Comparison of ENCODE assay signal across 36 cellular contexts in genomic region chr20:8635837-8636236, GRCh38.
DNase-seq lines count a peak whose midpoint lies in the region; ATAC-seq, FAIRE-seq and TF ChIP-seq lines count a peak whose summit lies in the region.
"Had no signal": no experiment of that assay in that cellular context is flagged by ENCODE, and none has a peak within 500 bp of the region (broad histone marks: within the 10 kb centered on the region; RNA-seq: fewer than 3 reads in every experiment).

No MANE protein-coding gene starts in this region.

- no peak overlapping the region for H2BK20ac ChIP-seq in IMR-90 (ENCODE audit: low read depth, low read length)

- no peaks in the 10 kb centered on the region for H4K20me1 ChIP-seq in HepG2 (ENCODE audit: insufficient read depth, low read length)
- no peaks in the 10 kb centered on the region for H4K20me1 ChIP-seq in IMR-90 (ENCODE audit: insufficient read depth, low read length)
- H4K20me1 ChIP-seq in K562 (replicated peaks; ENCODE audit: control insufficient read depth, insufficient read depth, low read length): no peaks in the 10 kb centered on the region
- H4K20me1 ChIP-seq: BLaER1; BLaER1 treated with 17β-estradiol and CSF1 and Interleukin-3, amounts not matched to agents 10 nM and 100 nM had no signal

- TF ChIP-seq POLR2A in HepG2 (IDR thresholded peaks at IDR 0.05; ENCODE audit: insufficient read depth in 1 of 2, low read depth in 2 of 2, low read length in 2 of 2) (no peak), right lobe of liver (IDR thresholded peaks at IDR 0.05) (no peak), A549 (IDR thresholded peaks at IDR 0.05; ENCODE audit: low read length) (no peak), IMR-90 (IDR thresholded peaks at IDR 0.05; ENCODE audit: low read depth, low read length) (no peak), K562 (conservative IDR thresholded peaks at IDR 0.05) (no peak)

- no peaks in the 10 kb centered on the region; a peak in 2 of 4 replicates for H3K79me1 ChIP-seq in IMR-90 (ENCODE audit: low read depth in 1 of 2, low read length in 2 of 2)

- no peak overlapping the region for H2AK5ac ChIP-seq in IMR-90 (ENCODE audit: low read depth, low read length)

- 93% methylated on average over 2 of the region's 2 CpGs for WGBS in HepG2 (ENCODE audit: low lambda C conversion rate)
- WGBS in right lobe of liver (ENCODE audit: insufficient coverage, low coverage, low lambda C conversion rate, missing lambda C conversion rate): 55% methylated on average over 2 of the region's 2 CpGs
- whole genome bisulfite sequencing in A549 (ENCODE audit: missing lambda C conversion rate): 32% methylated on average over 2 of the region's 2 CpGs
- no CpG with 5 or more reads among the region's 2 CpGs for WGBS in IMR-90 (ENCODE audit: extremely low coverage in 2 of 2, insufficient read length in 1 of 2), 2 experiments
- 5% methylated on average over 2 of the region's 2 CpGs for WGBS in K562 (ENCODE audit: insufficient coverage, low coverage, missing lambda C conversion rate)

- TF ChIP-seq RAD21 in HepG2 (CRISPR knock-in tag; IDR thresholded peaks at IDR 0.05) (no peak), A549 (conservative IDR thresholded peaks at IDR 0.05 in 1 of 2, IDR thresholded peaks at IDR 0.05 in 1 of 2) (no peak), IMR-90 (IDR thresholded peaks at IDR 0.05; ENCODE audit: low read length) (no peak), K562 (CRISPR knock-in tag; conservative IDR thresholded peaks at IDR 0.05 in 1 of 2, IDR thresholded peaks at IDR 0.05 in 1 of 2) (no peak)

- H3K4me3 ChIP-seq in HepG2 (replicated peaks in 1 of 3; ENCODE audit: insufficient read depth in 1 of 3, low read depth in 2 of 3, low read length in 3 of 3) (no peak overlapping the region), right lobe of liver (no peak overlapping the region), A549 (no peak overlapping the region), IMR-90 (ENCODE audit: insufficient read depth, low read depth, low read length) (no peak overlapping the region), K562 (no peak overlapping the region)
- H3K4me3 ChIP-seq: BLaER1; BLaER1 treated with 17β-estradiol and CSF1 and Interleukin-3, amounts not matched to agents 10 nM and 100 nM had no signal

- H3K9me3 ChIP-seq in HepG2 (ENCODE audit: low read length) (no peaks in the 10 kb centered on the region), right lobe of liver (no peaks in the 10 kb centered on the region), A549 (no peaks in the 10 kb centered on the region; the same call in 2 of the 3 replicates), IMR-90 (ENCODE audit: control insufficient read depth, insufficient read depth, low read length) (no peaks in the 10 kb centered on the region), K562 (replicated peaks; ENCODE audit: control insufficient read depth, insufficient read depth, low read depth, low read length) (no peaks in the 10 kb centered on the region)
- H3K9me3 ChIP-seq: BE2C; BLaER1; BLaER1 treated with 17β-estradiol and CSF1 and Interleukin-3, amounts not matched to agents 10 nM and 100 nM; Caco-2 had no signal

- CTCF ChIA-PET in HepG2 (lab: Yijun Ruan, JAX; ENCODE audit: low intra/inter-chr PET ratio, low total read pairs): no interaction called here
- CTCF ChIA-PET in A549 (lab: Yijun Ruan, JAX): no interaction called here
- CTCF ChIA-PET in IMR-90 (lab: Yijun Ruan, JAX): no interaction called here
- CTCF ChIA-PET in K562 (lab: Yijun Ruan, JAX; ENCODE audit: low intra/inter-chr PET ratio): no interaction called here

- dilution Hi-C loops in IMR-90 (cut with HindIII; ENCODE audit: low sequenced_read_pairs, unreplicated experiment): no loop called here

- FAIRE-seq in HepG2 (lab: Jason Lieb, UNC) (no peak), A549 (lab: Jason Lieb, UNC) (no peak), K562 (lab: Jason Lieb, UNC) (no peak)
- FAIRE-seq: A204.1, D721Med had no signal

- H3K4me1 ChIP-seq in HepG2 (ENCODE audit: insufficient read depth, low read length) (no peaks in the 10 kb centered on the region), right lobe of liver (no peaks in the 10 kb centered on the region), A549 (no peaks in the 10 kb centered on the region), IMR-90 (ENCODE audit: control insufficient read depth, insufficient read depth, low read length) (no peaks in the 10 kb centered on the region; the same call in 1 of the 2 replicates), K562 (replicated peaks in 1 of 2; ENCODE audit: control insufficient read depth in 2 of 2, insufficient read depth in 2 of 2, low read length in 2 of 2) (no peaks in the 10 kb centered on the region)
- H3K4me1 ChIP-seq: BLaER1; BLaER1 treated with 17β-estradiol and CSF1 and Interleukin-3, amounts not matched to agents 10 nM and 100 nM; Caco-2 had no signal

- H3K4me1 Mint-ChIP-seq in activated CD4-positive, alpha-beta T cell treated with anti-CD3 and anti-CD28 coated beads, Interleukin-2, amount 10 ng/mL, durations not matched to agents 24 days and 14 days: no peaks in the 10 kb centered on the region
- H3K4me1 Mint-ChIP-seq: B cell; CD14-positive monocyte; CD4-positive, alpha-beta memory T cell; CD4-positive, CD25-positive, alpha-beta regulatory T cell; CD8-positive, alpha-beta memory T cell had no signal

- no peak overlapping the region for H3K4me2 ChIP-seq in HepG2 (ENCODE audit: low read depth, low read length)
- no peak overlapping the region for H3K4me2 ChIP-seq in A549
- no peak overlapping the region for H3K4me2 ChIP-seq in IMR-90 (ENCODE audit: low read depth, low read length)
- no peak overlapping the region for H3K4me2 ChIP-seq in K562 (ENCODE audit: insufficient read depth, low read length)
- H3K4me2 ChIP-seq: BLaER1; BLaER1 treated with 17β-estradiol and CSF1 and Interleukin-3, amounts not matched to agents 10 nM and 100 nM had no signal

- no peaks in the 10 kb centered on the region for H3K36me3 Mint-ChIP-seq in activated CD4-positive, alpha-beta T cell treated with anti-CD3 and anti-CD28 coated beads, Interleukin-2, amount 10 ng/mL, durations not matched to agents 24 days and 14 days (ENCODE audit: low read depth)
- H3K36me3 Mint-ChIP-seq: CD4-positive, CD25-positive, alpha-beta regulatory T cell; CD8-positive, alpha-beta T cell had no signal

- H3K36me3 ChIP-seq in HepG2 (replicated peaks in 1 of 2; ENCODE audit: control insufficient read depth in 1 of 2, insufficient read depth in 2 of 2, low read length in 2 of 2): peaks cover 6 to 12% of the 10 kb centered on the region in 2 experiments; a peak in 1 of 5 replicates
- H3K36me3 ChIP-seq in right lobe of liver: no peaks in the 10 kb centered on the region
- H3K36me3 ChIP-seq in IMR-90 (ENCODE audit: control insufficient read depth, insufficient read depth, low read length): no peaks in the 10 kb centered on the region
- H3K36me3 ChIP-seq in K562 (ENCODE audit: control insufficient read depth, insufficient read depth, low read length): no peaks in the 10 kb centered on the region
- H3K36me3 ChIP-seq: BE2C, BLaER1 had no signal

- no peak overlapping the region for H2AFZ ChIP-seq in HepG2 (ENCODE audit: low read length)
- no peak overlapping the region for H2AFZ ChIP-seq in IMR-90 (replicated peaks; ENCODE audit: low read length, poor library complexity)
- no peak overlapping the region for H2AFZ ChIP-seq in K562 (ENCODE audit: low read depth, low read length)

- H2AK9ac ChIP-seq in IMR-90 (replicated peaks; ENCODE audit: low read depth, low read length, poor library complexity): no peak overlapping the region

- no peak for ATAC-seq in HepG2
- no peak for ATAC-seq in right lobe of liver
- ATAC-seq in A549: no peak
- no peak for ATAC-seq in IMR-90 (ENCODE audit: low read depth)
- ATAC-seq in K562: no peak
- ATAC-seq: CD8-positive, alpha-beta T cell had no signal

- H3K4ac ChIP-seq in IMR-90 (ENCODE audit: low read depth, low read length): no peak overlapping the region

- H3K14ac ChIP-seq in IMR-90 (replicated peaks; ENCODE audit: low read depth, low read length): no peak overlapping the region

- H3K9ac ChIP-seq in HepG2 (ENCODE audit: insufficient read depth, low read depth, low read length) (no peak overlapping the region), IMR-90 (ENCODE audit: low read depth, low read length) (no peak overlapping the region), K562 (ENCODE audit: insufficient read depth in 1 of 2, low read depth in 2 of 2, low read length in 2 of 2) (no peak overlapping the region)
- H3K9ac ChIP-seq: BLaER1; BLaER1 treated with 17β-estradiol and CSF1 and Interleukin-3, amounts not matched to agents 10 nM and 100 nM had no signal

- POLR2A ChIA-PET in HepG2 (lab: Yijun Ruan, JAX) (no interaction called here), A549 (lab: Yijun Ruan, JAX) (no interaction called here), IMR-90 (lab: Charles Lee; ENCODE audit: unreplicated experiment) (no interaction called here), K562 (lab: Yijun Ruan, JAX) (no interaction called here)

- no peak for TF ChIP-seq CTCF in HepG2 (CRISPR knock-in tag; IDR thresholded peaks at IDR 0.05)
- TF ChIP-seq CTCF in right lobe of liver (IDR thresholded peaks at IDR 0.05): no peak
- no peak for TF ChIP-seq CTCF in A549 (IDR thresholded peaks at IDR 0.05)
- TF ChIP-seq CTCF in IMR-90 (conservative IDR thresholded peaks at IDR 0.05; ENCODE audit: low read depth, low read length): no peak
- no peak for TF ChIP-seq CTCF in K562 (IDR thresholded peaks at IDR 0.05 in 2 of 3, conservative IDR thresholded peaks at IDR 0.05 in 1 of 3; ENCODE audit: insufficient read depth in 2 of 3, low read depth in 1 of 3, low read length in 3 of 3)
- TF ChIP-seq CTCF in GM20000 (IDR thresholded peaks at IDR 0.05; ENCODE audit: extremely low read depth, missing control alignments): no peak

- H3K18ac ChIP-seq in IMR-90 (ENCODE audit: low read depth, low read length): no peak overlapping the region

- H3K23ac ChIP-seq in IMR-90 (ENCODE audit: low read depth, low read length): no peak overlapping the region

- H3K27ac Mint-ChIP-seq in activated CD4-positive, alpha-beta T cell treated with anti-CD3 and anti-CD28 coated beads, Interleukin-2, amount 10 ng/mL, durations not matched to agents 24 days and 14 days: no peak overlapping the region
- H3K27ac Mint-ChIP-seq: B cell; CD14-positive monocyte; CD4-positive, alpha-beta memory T cell; CD4-positive, alpha-beta T cell; CD4-positive, CD25-positive, alpha-beta regulatory T cell; CD8-positive, alpha-beta memory T cell; CD8-positive, alpha-beta T cell had no signal

- no peak overlapping the region for H3K27ac ChIP-seq in HepG2 (ENCODE audit: extremely low read length, insufficient read depth, low read length)
- H3K27ac ChIP-seq in right lobe of liver: no peak overlapping the region
- no peak overlapping the region for H3K27ac ChIP-seq in A549
- no peak overlapping the region for H3K27ac ChIP-seq in IMR-90 (ENCODE audit: insufficient read depth, low read length)
- no peak overlapping the region for H3K27ac ChIP-seq in K562 (ENCODE audit: extremely low read depth, low read depth, low read length)
- H3K27ac ChIP-seq: 22Rv1; BLaER1; BLaER1 treated with 17β-estradiol and CSF1 and Interleukin-3, amounts not matched to agents 10 nM and 100 nM; C4-2B had no signal

- BruUV-seq in HepG2 (replicated peaks; lab: Mats Ljungman, UMichigan) (no TSS peak), IMR-90 (replicated peaks; lab: Mats Ljungman, UMichigan) (no TSS peak), K562 (replicated peaks; lab: Mats Ljungman, UMichigan) (no TSS peak)

- no peak overlapping the region for H3K56ac ChIP-seq in IMR-90 (ENCODE audit: extremely low read depth, insufficient read depth, low read length)

- DNase-seq in HepG2 (ENCODE audit: low spot score) (no peak), right lobe of liver (no peak), A549 (ENCODE audit: low read depth in 1 of 2, low spot score in 1 of 2) (no peak), IMR-90 (no peak), K562 (ENCODE audit: extremely low read depth in 1 of 4, low spot score in 3 of 4) (no peak), GM20000 (ENCODE audit: low spot score) (no peak)
- DNase-seq in activated CD4-positive, alpha-beta T cell treated with anti-CD3 and anti-CD28 coated beads, Interleukin-2, amount 10 ng/mL, durations not matched to agents 24 days and 14 days: no peak
- no peak for DNase-seq in stimulated activated CD8-positive, alpha-beta memory T cell treated with anti-CD3 and anti-CD28 coated beads, Interleukin-4, amount 100 ng/mL, for 48 hours
- DNase-seq: 8988T; ACHN; AML-193; BE2C; C1 segment of cervical spinal cord; Caco-2; Calu3; CD4-positive, alpha-beta memory T cell; CD4-positive, alpha-beta T cell; CD4-positive, CD25-positive, alpha-beta regulatory T cell; CD8-positive, alpha-beta memory T cell; CD8-positive, alpha-beta T cell; COR-L47; DMS 273 treated with DMSO at 0.1 percent for 48 hours; DMS153; DMS53; DMS79; DMS79 treated with DMSO at 0.1 percent for 48 hours; DND-41; EL had no signal

- intact Hi-C loops in HepG2 (cut with micrococcal nuclease; ENCODE audit: unreplicated experiment): no loop called here
- intact Hi-C loops in right lobe of liver (cut with DNase I): no loop called here
- intact Hi-C loops in IMR-90 (cut with micrococcal nuclease): no loop called here
- intact Hi-C loops in K562 (cut with micrococcal nuclease): no loop called here
- intact Hi-C loops in activated CD4-positive, alpha-beta T cell treated with anti-CD3 and anti-CD28 coated beads, Interleukin-2, amount 10 ng/mL, durations not matched to agents 24 days and 14 days (cut with micrococcal nuclease): no loop called here

- H3K79me2 ChIP-seq in HepG2 (ENCODE audit: insufficient read depth, low read length) (no peaks in the 10 kb centered on the region), K562 (ENCODE audit: control insufficient read depth, insufficient read depth, low read length) (no peaks in the 10 kb centered on the region)

- H4K5ac ChIP-seq in IMR-90 (ENCODE audit: low read depth, low read length): no peak overlapping the region

- TF ChIP-seq EP300 in HepG2 (IDR thresholded peaks at IDR 0.05; ENCODE audit: low read depth in 2 of 2, low read length in 2 of 2) (no peak), HepG2 (CRISPR knock-in tag; IDR thresholded peaks at IDR 0.05; ENCODE audit: borderline replicate concordance) (no peak), A549 (IDR thresholded peaks at IDR 0.05) (no peak), K562 (IDR thresholded peaks at IDR 0.05; ENCODE audit: low read length) (no peak)

- in situ Hi-C loops in HepG2 (cut with HindIII; ENCODE audit: extremely low pct_ligation_motif_present, low pct_unique_long_range_greater_than_20kb): no loop called here
- in situ Hi-C loops in IMR-90 (cut with MboI; ENCODE audit: low sequenced_read_pairs): no loop called here
- in situ Hi-C loops in K562 (cut with MboI): no loop called here

- no peaks in the 10 kb centered on the region for H3K27me3 Mint-ChIP-seq in activated CD4-positive, alpha-beta T cell treated with anti-CD3 and anti-CD28 coated beads, Interleukin-2, amount 10 ng/mL, durations not matched to agents 24 days and 14 days
- H3K27me3 Mint-ChIP-seq: B cell; CD4-positive, alpha-beta memory T cell; CD4-positive, alpha-beta T cell; CD4-positive, CD25-positive, alpha-beta regulatory T cell; CD8-positive, alpha-beta memory T cell had no signal

- H2BK120ac ChIP-seq in IMR-90 (ENCODE audit: low read depth, low read length): no peak overlapping the region

- H3K9me3 Mint-ChIP-seq in activated CD4-positive, alpha-beta T cell treated with anti-CD3 and anti-CD28 coated beads, Interleukin-2, amount 10 ng/mL, durations not matched to agents 24 days and 14 days: no peaks in the 10 kb centered on the region
- H3K9me3 Mint-ChIP-seq: CD4-positive, alpha-beta T cell; CD8-positive, alpha-beta T cell had no signal

- H3K27me3 ChIP-seq in HepG2 (ENCODE audit: control insufficient read depth in 1 of 2, insufficient read depth in 2 of 2, low read length in 2 of 2): no peaks in the 10 kb centered on the region
- H3K27me3 ChIP-seq in right lobe of liver: no peaks in the 10 kb centered on the region
- no peaks in the 10 kb centered on the region for H3K27me3 ChIP-seq in IMR-90 (ENCODE audit: control insufficient read depth, insufficient read depth, low read length)
- no peaks in the 10 kb centered on the region for H3K27me3 ChIP-seq in K562 (ENCODE audit: control insufficient read depth in 2 of 2, insufficient read depth in 2 of 2, low read length in 2 of 2)
- H3K27me3 ChIP-seq: BE2C; BLaER1; BLaER1 treated with 17β-estradiol and CSF1 and Interleukin-3, amounts not matched to agents 10 nM and 100 nM had no signal

- H4K91ac ChIP-seq in IMR-90 (ENCODE audit: insufficient read depth, low read depth, low read length): no peak overlapping the region

- no peak overlapping the region for H2BK5ac ChIP-seq in IMR-90 (ENCODE audit: low read depth, low read length, poor library complexity, severe bottlenecking)

- no peak overlapping the region for H4K8ac ChIP-seq in IMR-90 (ENCODE audit: low read depth in 2 of 2, low read length in 2 of 2)

- no peak overlapping the region for H2BK15ac ChIP-seq in IMR-90 (ENCODE audit: low read depth, low read length)

- no peak overlapping the region for H3K4me3 Mint-ChIP-seq in activated CD4-positive, alpha-beta T cell treated with anti-CD3 and anti-CD28 coated beads, Interleukin-2, amount 10 ng/mL, durations not matched to agents 24 days and 14 days
- H3K4me3 Mint-ChIP-seq: B cell; CD14-positive monocyte; CD4-positive, alpha-beta memory T cell; CD4-positive, alpha-beta T cell; CD4-positive, CD25-positive, alpha-beta regulatory T cell; CD8-positive, alpha-beta memory T cell; CD8-positive, alpha-beta T cell had no signal

- H3K9me1 ChIP-seq in IMR-90 (ENCODE audit: insufficient read depth, low read length) (no peaks in the 10 kb centered on the region; the same call in 1 of the 2 replicates), K562 (ENCODE audit: control insufficient read depth, insufficient read depth, low read length) (no peaks in the 10 kb centered on the region)

Comparison
In these comparisons a context has a peak if more than half of its experiments do, and no peak if none do; other contexts are left out.
1. Of the 241 proteins assayed by ChIP-seq in both HepG2 and K562: peak only in HepG2: MAFF and MAFK; only in K562: none; in both: none; in neither: 239.